Comparison of ENCODE assay signal across 2 cellular contexts in genomic region chr7:55912748-55913158, GRCh38.
TF ChIP-seq lines count a peak whose summit lies in the region.

No MANE protein-coding gene starts in this region.

TF ChIP-seq in HepG2, 621 proteins besides CTCF, POLR2A, EP300 and RAD21:
- TF ChIP-seq ZNF607 (CRISPR knock-in tag; IDR thresholded peaks at IDR 0.05; ENCODE audit: borderline replicate concordance) (no peak), SALL2 (CRISPR knock-in tag; IDR thresholded peaks at IDR 0.05) (no peak), IRF1 (CRISPR knock-in tag; IDR thresholded peaks at IDR 0.05; ENCODE audit: low read depth) (no peak), NFE2L2 (IDR thresholded peaks at IDR 0.05; ENCODE audit: low read length) (peak; percentile 41; the same call in 1 of the 2 replicates), PLSCR1 (CRISPR knock-in tag; IDR thresholded peaks at IDR 0.05; ENCODE audit: borderline replicate concordance) (no peak), MAFF (IDR thresholded peaks at IDR 0.05; ENCODE audit: low read depth, low read length) (0 out of 2 replicates have a peak, but pooled peaks have one; percentile 13), MLLT10 (CRISPR knock-in tag; IDR thresholded peaks at IDR 0.05) (no peak), MAFK (conservative IDR thresholded peaks at IDR 0.05 in 1 of 2, IDR thresholded peaks at IDR 0.05 in 1 of 2; ENCODE audit: low read length in 2 of 2) (peak; percentile 39 to 52), PREB (CRISPR knock-in tag; IDR thresholded peaks at IDR 0.05) (no peak), ZBTB2 (CRISPR knock-in tag; IDR thresholded peaks at IDR 0.05; ENCODE audit: low read depth) (no peak), RORA (CRISPR knock-in tag; IDR thresholded peaks at IDR 0.05) (no peak), ZSCAN12 (CRISPR knock-in tag; IDR thresholded peaks at IDR 0.05) (no peak), ZNF790 (CRISPR knock-in tag; IDR thresholded peaks at IDR 0.05; ENCODE audit: borderline replicate concordance) (no peak), HES4 (CRISPR knock-in tag; IDR thresholded peaks at IDR 0.05; ENCODE audit: borderline replicate concordance) (no peak), GMEB1 (CRISPR knock-in tag; IDR thresholded peaks at IDR 0.05; ENCODE audit: borderline replicate concordance) (no peak), CEBPG (CRISPR knock-in tag; IDR thresholded peaks at IDR 0.05) (no peak), MIER2 (CRISPR knock-in tag; IDR thresholded peaks at IDR 0.05) (no peak)

TF ChIP-seq in WTC11, 78 proteins besides CTCF, POLR2A, EP300 and RAD21:
- TF ChIP-seq CREB1 (CRISPR knock-in tag; IDR thresholded peaks at IDR 0.05), result no peak
- TF ChIP-seq NFATC4 (CRISPR knock-in tag; IDR thresholded peaks at IDR 0.05), result no peak
- TF ChIP-seq HMGA2 (CRISPR knock-in tag; IDR thresholded peaks at IDR 0.05), result no peak
